In genomic region chr5:149471406-149472183, GRCh38 we compare ENCODE assay signal across 14 cellular contexts.
A peak's percentile ranks its signal among the peaks of the same experiment; 100 is the strongest.
DNase-seq lines count a peak whose midpoint lies in the region; ATAC-seq, FAIRE-seq and TF ChIP-seq lines count a peak whose summit lies in the region.
"Had no signal": no experiment of that assay in that cellular context is flagged by ENCODE, and none has a peak within 500 bp of the region (broad histone marks: within the 10 kb centered on the region; RNA-seq: fewer than 3 reads in every experiment).

No MANE protein-coding gene starts in this region.

- no peaks in the 10 kb centered on the region for H3K36me3 Mint-ChIP-seq in effector memory CD8-positive, alpha-beta T cell (ENCODE audit: insufficient read depth)
- H3K36me3 Mint-ChIP-seq: activated naive CD4-positive, alpha-beta T cell treated with anti-CD3 and anti-CD28 coated beads, Interleukin-2, amount 50 U/mL, for 72 hours; CD8-positive, alpha-beta memory T cell; naive thymus-derived CD8-positive, alpha-beta T cell; type B pancreatic cell had no signal

- H2AK5ac ChIP-seq in trophoblast cell (ENCODE audit: low read length), result no peak overlapping the region

- H4K8ac ChIP-seq in trophoblast cell (ENCODE audit: low read depth, low read length), result no peak overlapping the region

- no peaks in the 10 kb centered on the region for H3K9me1 ChIP-seq in K562 (ENCODE audit: control insufficient read depth, insufficient read depth, low read length)

- peak overlapping the region; percentile 65 for H3K4me2 ChIP-seq in K562 (ENCODE audit: insufficient read depth, low read length)
- H3K4me2 ChIP-seq in trophoblast cell (ENCODE audit: low read length), result no peak overlapping the region

- in situ Hi-C loops in K562 (cut with MboI), result no loop called here

- 0 out of 3 replicates have a peak overlapping the region, but pooled peaks have one; percentile 18 for H3K27ac ChIP-seq in K562 (ENCODE audit: extremely low read depth, low read depth, low read length)
- H3K27ac ChIP-seq in right atrium auricular region, result peak overlapping the region; percentile 27 to 33
- H3K27ac ChIP-seq in trophoblast cell (ENCODE audit: low read depth, low read length), result no peak overlapping the region

- H3K27me3 Mint-ChIP-seq in effector memory CD8-positive, alpha-beta T cell, result peaks cover 17 to 53% of the 10 kb centered on the region in 2 donors
- H3K27me3 Mint-ChIP-seq: type B pancreatic cell had no signal

- H3K9ac ChIP-seq in K562 (ENCODE audit: insufficient read depth in 1 of 2, low read depth in 2 of 2, low read length in 2 of 2), result peak overlapping the region in 1 of 2 experiments; percentile 90; a peak in 2 of 4 replicates
- H3K9ac ChIP-seq in trophoblast cell (ENCODE audit: low read length), result no peak overlapping the region

- H3K18ac ChIP-seq in trophoblast cell (ENCODE audit: low read length), result peak overlapping the region; percentile 39

- TF ChIP-seq CTCF in K562 (IDR thresholded peaks at IDR 0.05 in 2 of 3, conservative IDR thresholded peaks at IDR 0.05 in 1 of 3; ENCODE audit: insufficient read depth in 2 of 3, low read depth in 1 of 3, low read length in 3 of 3) (no peak), right atrium auricular region (IDR thresholded peaks at IDR 0.05) (no peak)

- no TSS peak for BruUV-seq in K562 (replicated peaks; lab: Mats Ljungman, UMichigan)

- H3K4ac ChIP-seq in trophoblast cell (ENCODE audit: low read depth, low read length), result no peak overlapping the region

- H3K27me3 ChIP-seq in K562 (ENCODE audit: control insufficient read depth in 2 of 2, insufficient read depth in 2 of 2, low read length in 2 of 2) (no peaks in the 10 kb centered on the region), right atrium auricular region (no peaks in the 10 kb centered on the region), trophoblast cell (ENCODE audit: insufficient read depth, low read length) (no peaks in the 10 kb centered on the region)

- 32% methylated on average over 12 of the region's 15 CpGs for WGBS in K562 (ENCODE audit: insufficient coverage, low coverage, missing lambda C conversion rate)
- no CpG with 5 or more reads among the region's 15 CpGs for WGBS in trophoblast cell (ENCODE audit: extremely low coverage, insufficient coverage, insufficient read length)

- no peak overlapping the region for H4K12ac ChIP-seq in trophoblast cell (ENCODE audit: low read depth, low read length)

- no peak overlapping the region for H2BK5ac ChIP-seq in trophoblast cell (ENCODE audit: low read depth, low read length, poor library complexity)

- H2BK120ac ChIP-seq in trophoblast cell (ENCODE audit: insufficient read depth, low read length, poor library complexity), result no peak overlapping the region

- no peak for TF ChIP-seq RAD21 in K562 (CRISPR knock-in tag; conservative IDR thresholded peaks at IDR 0.05 in 1 of 2, IDR thresholded peaks at IDR 0.05 in 1 of 2)

- intact Hi-C loops in K562 (cut with micrococcal nuclease), result no loop called here

- no peaks in the 10 kb centered on the region for H3K79me1 ChIP-seq in trophoblast cell (ENCODE audit: low read length)

- no peak for TF ChIP-seq EP300 in K562 (IDR thresholded peaks at IDR 0.05; ENCODE audit: low read length)

- H3K9me3 ChIP-seq in K562 (replicated peaks; ENCODE audit: control insufficient read depth, insufficient read depth, low read depth, low read length) (no peaks in the 10 kb centered on the region), right atrium auricular region (no peaks in the 10 kb centered on the region), trophoblast cell (ENCODE audit: insufficient read depth, low read depth, low read length) (no peaks in the 10 kb centered on the region)

- no peak overlapping the region for H3K23ac ChIP-seq in trophoblast cell (ENCODE audit: low read length)

- no peak for FAIRE-seq in K562 (lab: Jason Lieb, UNC)

- CTCF ChIA-PET in K562 (lab: Yijun Ruan, JAX; ENCODE audit: low intra/inter-chr PET ratio), result no interaction called here

- H3K4me3 ChIP-seq in K562, result no peak overlapping the region
- H3K4me3 ChIP-seq in right atrium auricular region, result no peak overlapping the region
- H3K4me3 ChIP-seq in trophoblast cell (ENCODE audit: low read depth, low read length), result no peak overlapping the region

- no peaks in the 10 kb centered on the region for H3K9me3 Mint-ChIP-seq in effector memory CD8-positive, alpha-beta T cell
- H3K9me3 Mint-ChIP-seq: activated naive CD4-positive, alpha-beta T cell treated with anti-CD3 and anti-CD28 coated beads, Interleukin-2, amount 50 U/mL, for 72 hours; CD8-positive, alpha-beta memory T cell; naive thymus-derived CD8-positive, alpha-beta T cell; type B pancreatic cell had no signal

- H3K79me2 ChIP-seq in K562 (ENCODE audit: control insufficient read depth, insufficient read depth, low read length) (no peaks in the 10 kb centered on the region), trophoblast cell (ENCODE audit: control insufficient read depth, insufficient read depth, low read length, poor library complexity) (no peaks in the 10 kb centered on the region)

- H3K36me3 ChIP-seq in K562 (ENCODE audit: control insufficient read depth, insufficient read depth, low read length), result no peaks in the 10 kb centered on the region
- H3K36me3 ChIP-seq in right atrium auricular region, result no peaks in the 10 kb centered on the region
- H3K36me3 ChIP-seq in trophoblast cell (ENCODE audit: control insufficient read depth in 1 of 2, insufficient read depth in 2 of 2, low read length in 2 of 2), result no peaks in the 10 kb centered on the region

- POLR2A ChIA-PET in K562 (lab: Yijun Ruan, JAX), result interaction anchor here (0.6 to 4.6 kb wide), 3 partner anchors 13 to 77 kb away, joined by 3 to 25 read pairs (median 5); no protein-coding TSS in a partner anchor

- H3K4me3 Mint-ChIP-seq in effector memory CD8-positive, alpha-beta T cell, result no peak overlapping the region
- H3K4me3 Mint-ChIP-seq: CD8-positive, alpha-beta memory T cell; naive thymus-derived CD8-positive, alpha-beta T cell; type B pancreatic cell had no signal

- H3K4me1 Mint-ChIP-seq in effector memory CD8-positive, alpha-beta T cell (ENCODE audit: low read depth in 2 of 2), result no peaks in the 10 kb centered on the region
- H3K4me1 Mint-ChIP-seq: CD8-positive, alpha-beta memory T cell; naive thymus-derived CD8-positive, alpha-beta T cell had no signal

- no peak overlapping the region for H3K27ac Mint-ChIP-seq in effector memory CD8-positive, alpha-beta T cell
- H3K27ac Mint-ChIP-seq: activated naive CD4-positive, alpha-beta T cell treated with anti-CD3 and anti-CD28 coated beads, Interleukin-2, amount 50 U/mL, for 72 hours; CD8-positive, alpha-beta memory T cell; naive thymus-derived CD8-positive, alpha-beta T cell; type B pancreatic cell had no signal

- no peaks in the 10 kb centered on the region for H4K20me1 ChIP-seq in K562 (replicated peaks; ENCODE audit: control insufficient read depth, insufficient read depth, low read length)

- H2AFZ ChIP-seq in K562 (ENCODE audit: low read depth, low read length), result peak overlapping the region; percentile 94
- H2AFZ ChIP-seq in trophoblast cell (ENCODE audit: insufficient read depth, low read length, poor library complexity), result peak overlapping the region; percentile 59

- DNase-seq in H4 (ENCODE audit: low spot score), result peak; percentile 48
- DNase-seq in K562 (ENCODE audit: extremely low read depth in 1 of 4, low spot score in 3 of 4), result peak in 3 of 4 experiments; percentile 45 to 63 (median 54)
- DNase-seq in right atrium auricular region (ENCODE audit: low spot score), result no peak
- DNase-seq in trophoblast cell, result no peak
- DNase-seq in effector memory CD8-positive, alpha-beta T cell, result no peak
- DNase-seq: CD8-positive, alpha-beta memory T cell; naive thymus-derived CD8-positive, alpha-beta T cell; NCI-H146; SHP77 treated with DMSO at 0.1 percent for 48 hours had no signal

- H3K4me1 ChIP-seq in K562 (replicated peaks in 1 of 2; ENCODE audit: control insufficient read depth in 2 of 2, insufficient read depth in 2 of 2, low read length in 2 of 2) (peaks cover 16% of the 10 kb centered on the region in 2 experiments; a peak in 4 of 5 replicates), right atrium auricular region (peaks cover 0 to 26% of the 10 kb centered on the region in 2 donors), trophoblast cell (ENCODE audit: control insufficient read depth in 1 of 2, insufficient read depth in 2 of 2, low read length in 2 of 2) (peaks cover 5 to 6% of the 10 kb centered on the region in 2 experiments)

- TF ChIP-seq POLR2A in K562 (conservative IDR thresholded peaks at IDR 0.05), result no peak

- no peak overlapping the region for H3K14ac ChIP-seq in trophoblast cell (ENCODE audit: low read length)

- peak overlapping the region; percentile 37 for H4K91ac ChIP-seq in trophoblast cell (ENCODE audit: low read depth, low read length)

- ATAC-seq in K562, result peak; percentile 75
- no peak for ATAC-seq in activated CD4-positive, CD25-positive, alpha-beta regulatory T cell treated with anti-CD3 and anti-CD28 coated beads, Interleukin-2, amount 50 U/mL, for 24 hours
- ATAC-seq in HG03139 (IDR thresholded peaks at IDR 0.05; ENCODE audit: unreplicated experiment), result no peak
- ATAC-seq in effector memory CD8-positive, alpha-beta T cell (replicated peaks), result no peak
- ATAC-seq in HG03460 (IDR thresholded peaks at IDR 0.05; ENCODE audit: unreplicated experiment), result no peak
- ATAC-seq: naive thymus-derived CD8-positive, alpha-beta T cell had no signal

- H2BK12ac ChIP-seq in trophoblast cell (ENCODE audit: low read length), result no peak overlapping the region

TF ChIP-seq in K562, 482 proteins besides CTCF, POLR2A, EP300 and RAD21 (continues in another document):
- peak; percentile 78; the same call in 1 of the 2 replicates for TF ChIP-seq ATF7 (IDR thresholded peaks at IDR 0.05)
- TF ChIP-seq, protein P1, sequence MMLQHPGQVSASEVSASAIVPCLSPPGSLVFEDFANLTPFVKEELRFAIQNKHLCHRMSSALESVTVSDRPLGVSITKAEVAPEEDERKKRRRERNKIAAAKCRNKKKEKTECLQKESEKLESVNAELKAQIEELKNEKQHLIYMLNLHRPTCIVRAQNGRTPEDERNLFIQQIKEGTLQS (IDR thresholded peaks at IDR 0.05), result peak; percentile 71; the same call in 1 of the 2 replicates
- TF ChIP-seq, protein P1 (CRISPR knock-in tag; conservative IDR thresholded peaks at IDR 0.05), result no peak
- no peak for TF ChIP-seq SNAPC5 (CRISPR knock-in tag; IDR thresholded peaks at IDR 0.05)
- peak in 1 of 2 experiments; percentile 46; a peak in 1 of 4 replicates for TF ChIP-seq SRF (CRISPR knock-in tag; IDR thresholded peaks at IDR 0.05)
- TF ChIP-seq KDM5B (IDR thresholded peaks at IDR 0.05; ENCODE audit: insufficient replicate concordance, low read depth, low read length), result peak; percentile 28
- TF ChIP-seq CTBP1 (IDR thresholded peaks at IDR 0.05; ENCODE audit: borderline replicate concordance), result peak; percentile 65; the same call in 1 of the 2 replicates

Comparison
In these comparisons a context has a peak if more than half of its experiments do, and no peak if none do; other contexts are left out.
1. DNase-seq: peak in H4 (single experiment) and K562 (3 of 4); none in right atrium auricular region (single experiment), trophoblast cell (0 of 2) and effector memory CD8-positive, alpha-beta T cell (0 of 3).